Comparison of ENCODE assay signal across 19 cellular contexts in the genomic region with DNA sequence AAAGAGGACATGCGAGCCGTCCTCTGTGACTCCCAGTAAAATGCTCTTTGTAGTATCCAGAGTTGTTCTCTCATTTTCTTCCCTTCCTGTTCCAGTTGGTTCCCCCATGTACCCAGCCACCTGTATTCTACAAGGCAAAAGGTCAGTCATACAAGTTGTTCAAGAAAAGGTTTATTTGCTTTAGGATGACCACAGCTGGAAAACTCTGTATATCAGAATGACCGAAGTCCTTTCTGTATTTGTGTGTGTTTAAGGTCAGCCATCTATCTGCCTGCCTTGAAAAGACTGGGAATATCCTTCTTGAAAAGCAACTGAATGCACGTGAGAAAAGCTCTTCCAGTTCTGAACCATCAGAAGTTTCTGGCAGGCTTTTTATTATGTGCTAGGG. TPM values are rescaled to one million over a fixed set of nuclear protein-coding genes. Genes with fewer than 3 reads are reported as not detected.
DNase-seq lines count a peak whose midpoint lies in the region; ATAC-seq, FAIRE-seq and TF ChIP-seq lines count a peak whose summit lies in the region.
"Had no signal": no experiment of that assay in that cellular context is flagged by ENCODE, and none has a peak within 500 bp of the region (broad histone marks: within the 10 kb centered on the region; RNA-seq: fewer than 3 reads in every experiment).

No MANE protein-coding gene starts in this region.

- DNase-seq in endothelial cell of umbilical vein (ENCODE audit: low read depth, low spot score), result no peak
- DNase-seq in mucosa of descending colon, result no peak
- no peak for DNase-seq in type B pancreatic cell (ENCODE audit: extremely low spot score, unreplicated experiment)
- DNase-seq in NCI-H82 treated with DMSO at 0.1 percent for 48 hours (lab: John Stamatoyannopoulos, UW; ENCODE audit: unreplicated experiment), result no peak
- DNase-seq in activated naive CD4-positive, alpha-beta T cell treated with anti-CD3 and anti-CD28 coated beads, Interleukin-2, amount 50 U/mL, for 16 hours, result no peak
- DNase-seq: ACHN; Calu3; CD4-positive, CD25-positive, alpha-beta regulatory T cell; DMS79; NCI-H1436 treated with DMSO at 0.1 percent for 48 hours; NCI-H2081 treated with DMSO at 0.1 percent for 48 hours; NCI-H526 had no signal

- no peaks in the 10 kb centered on the region for H4K20me1 ChIP-seq in endothelial cell of umbilical vein (replicated peaks; ENCODE audit: control insufficient read depth, extremely low read depth, insufficient read depth, low read length)

- H3K36me3 Mint-ChIP-seq in type B pancreatic cell, result no peaks in the 10 kb centered on the region
- H3K36me3 Mint-ChIP-seq: CD4-positive, CD25-positive, alpha-beta regulatory T cell had no signal

- H3K4me1 ChIP-seq in HUES48 (ENCODE audit: control insufficient read depth, insufficient read depth, low read length), result no peaks in the 10 kb centered on the region
- peaks cover 39% of the 10 kb centered on the region for H3K4me1 ChIP-seq in endothelial cell of umbilical vein (ENCODE audit: control insufficient read depth, extremely low read depth, insufficient read depth, low read length)
- H3K4me1 ChIP-seq in mucosa of descending colon (ENCODE audit: low read depth), result peaks cover 14% of the 10 kb centered on the region
- H3K4me1 ChIP-seq: HAP-1 had no signal

- no peak overlapping the region for H3K9ac ChIP-seq in HUES48 (ENCODE audit: low read depth, low read length)
- no peak overlapping the region for H3K9ac ChIP-seq in endothelial cell of umbilical vein (replicated peaks; ENCODE audit: extremely low read depth, insufficient read depth, low read length)

- TF ChIP-seq CTCF in endothelial cell of umbilical vein (IDR thresholded peaks at IDR 0.05; ENCODE audit: extremely low read depth in 1 of 2, insufficient read depth in 1 of 2, low read depth in 1 of 2, low read length in 2 of 2) (no peak), mucosa of descending colon (IDR thresholded peaks at IDR 0.05) (no peak), type B pancreatic cell (conservative IDR thresholded peaks at IDR 0.05) (no peak)

- H3K27ac Mint-ChIP-seq in type B pancreatic cell, result peak overlapping the region; percentile 60

- intact Hi-C loops in endothelial cell of umbilical vein (cut with micrococcal nuclease), result loop anchor here (1.0 kb wide), 1 partner anchor 15 kb away; no protein-coding TSS in a partner anchor
- intact Hi-C loops in mucosa of descending colon (cut with DNase I, micrococcal nuclease), result loop anchor here in 1 of 2 donors (10.0 kb wide), 2 partner anchors 102 to 172 kb away; no protein-coding TSS in a partner anchor

- H3K79me2 ChIP-seq in endothelial cell of umbilical vein (ENCODE audit: control insufficient read depth, insufficient read depth, low read length), result no peaks in the 10 kb centered on the region

- FAIRE-seq in endothelial cell of umbilical vein (lab: Jason Lieb, UNC), result no peak
- FAIRE-seq: GM12878, K562 had no signal

- H2AFZ ChIP-seq in endothelial cell of umbilical vein (ENCODE audit: low read depth, low read length), result peak overlapping the region; percentile 7

- no peaks in the 10 kb centered on the region for H3K9me1 ChIP-seq in endothelial cell of umbilical vein (replicated peaks; ENCODE audit: control insufficient read depth, extremely low read depth, insufficient read depth, low read length)

- no peaks in the 10 kb centered on the region for H3K27me3 Mint-ChIP-seq in type B pancreatic cell

- no TSS peak for BruUV-seq in endothelial cell of umbilical vein (replicated peaks; lab: Mats Ljungman, UMichigan)

- CTCF ChIA-PET in endothelial cell of umbilical vein (lab: Charles Lee), result interaction anchor here (0.7 to 13.0 kb wide), 7 partner anchors 9 to 175 kb away, joined by 3 to 467 read pairs (median 5); no protein-coding TSS in a partner anchor

- no peak overlapping the region for H3K4me3 Mint-ChIP-seq in type B pancreatic cell
- H3K4me3 Mint-ChIP-seq: CD4-positive, CD25-positive, alpha-beta regulatory T cell had no signal

- no peak for TF ChIP-seq POLR2A in endothelial cell of umbilical vein (IDR thresholded peaks at IDR 0.05; ENCODE audit: low read depth, low read length)

- no peak overlapping the region for H3K4me3 ChIP-seq in HUES48 (ENCODE audit: low read depth, low read length)
- H3K4me3 ChIP-seq in endothelial cell of umbilical vein (replicated peaks in 1 of 3; ENCODE audit: insufficient read depth in 1 of 3, low read depth in 1 of 3, low read length in 3 of 3), result no peak overlapping the region
- no peak overlapping the region for H3K4me3 ChIP-seq in mucosa of descending colon
- H3K4me3 ChIP-seq: GM12878, HAP-1, K562 had no signal

- no peaks in the 10 kb centered on the region for H3K9me3 Mint-ChIP-seq in type B pancreatic cell

- POLR2A ChIA-PET in endothelial cell of umbilical vein (lab: Charles Lee), result interaction anchor here (1.6 kb wide), 1 partner anchor 100 kb away, joined by 5 read pairs; no protein-coding TSS in a partner anchor

- H3K9me3 ChIP-seq in HUES48 (ENCODE audit: control insufficient read depth, insufficient read depth, low read length), result no peaks in the 10 kb centered on the region
- H3K9me3 ChIP-seq in endothelial cell of umbilical vein (replicated peaks; ENCODE audit: control insufficient read depth, insufficient read depth, low read length), result no peaks in the 10 kb centered on the region
- H3K9me3 ChIP-seq in mucosa of descending colon, result no peaks in the 10 kb centered on the region
- H3K9me3 ChIP-seq: HAP-1 had no signal

- H3K36me3 ChIP-seq in HUES48 (ENCODE audit: control insufficient read depth, insufficient read depth, low read length) (no peaks in the 10 kb centered on the region), endothelial cell of umbilical vein (ENCODE audit: control insufficient read depth in 2 of 2, extremely low read depth in 1 of 2, insufficient read depth in 2 of 2, low read length in 2 of 2) (no peaks in the 10 kb centered on the region), mucosa of descending colon (ENCODE audit: low read depth) (no peaks in the 10 kb centered on the region)
- H3K36me3 ChIP-seq: HAP-1 had no signal

- H3K27me3 ChIP-seq in HUES48 (ENCODE audit: control insufficient read depth, insufficient read depth, low read length) (no peaks in the 10 kb centered on the region), endothelial cell of umbilical vein (ENCODE audit: control insufficient read depth in 2 of 2, insufficient read depth in 2 of 2, low read length in 2 of 2) (no peaks in the 10 kb centered on the region)

- peak overlapping the region; percentile 60 for H3K27ac ChIP-seq in HUES48 (ENCODE audit: low read depth, low read length)
- peak overlapping the region; percentile 56 for H3K27ac ChIP-seq in endothelial cell of umbilical vein (ENCODE audit: insufficient read depth, low read depth, low read length)

- peaks cover 13% of the 10 kb centered on the region for H3K4me1 Mint-ChIP-seq in type B pancreatic cell (ENCODE audit: unreplicated experiment)

- peak; percentile 37 for ATAC-seq in mucosa of descending colon
- ATAC-seq in GM18502 (IDR thresholded peaks at IDR 0.05; ENCODE audit: poor library complexity, unreplicated experiment), result no peak
- ATAC-seq: GM12878, K562 had no signal

- dilution Hi-C loops in endothelial cell of umbilical vein (cut with MboI; ENCODE audit: extremely low pct_ligation_motif_present, low sequenced_read_pairs), result no loop called here

- H3K4me2 ChIP-seq in endothelial cell of umbilical vein (ENCODE audit: insufficient read depth, low read length), result no peak overlapping the region

RNA-seq across cellular contexts. Expression of gene CCL16, which starts 8.4 kb away (rescaled TPM):
- total RNA-seq in endothelial cell of umbilical vein (0.51 and 0.55 TPM in 2 replicates), mucosa of descending colon (under 1 TPM in 2 of 3 donors, not detected in 1; 0.20 to 0.44 TPM), type B pancreatic cell (ENCODE audit: low replicate concordance) (not detected in 2 replicates)
- 0.18 TPM in 1 of 2 replicates, not detected in the other for polyA plus RNA-seq in endothelial cell of umbilical vein
- 0.16 TPM in 1 of 2 replicates, not detected in the other for polyA plus RNA-seq in endothelial cell of umbilical vein (2011; cell fraction: cytosol; rRNA removed)
- polyA plus RNA-seq in endothelial cell of umbilical vein (2011; cell fraction: nucleus; rRNA removed), result 0.43 and 0.84 TPM in 2 replicates
- polyA plus RNA-seq in endothelial cell of umbilical vein (2012), result 0.70 and 2.2 TPM in 2 replicates
- polyA minus RNA-seq in endothelial cell of umbilical vein, result not detected in 2 replicates
- polyA minus RNA-seq in endothelial cell of umbilical vein (2011; cell fraction: cytosol; rRNA and poly(A)+ RNA removed), result not detected
- polyA minus RNA-seq in endothelial cell of umbilical vein (2011; cell fraction: nucleus; rRNA and poly(A)+ RNA removed), result 0.58 TPM in 1 of 2 replicates, not detected in the other
- total RNA-seq: Calu3; CD4-positive, CD25-positive, alpha-beta regulatory T cell; G401; GM12878; HT1080; K562 had no signal
- polyA plus RNA-seq: CD4-positive, CD25-positive, alpha-beta regulatory T cell; GM12878; K562 had no signal

RNA-seq across cellular contexts. Expression of gene CCL14, which starts 13.6 kb away (rescaled TPM):
- total RNA-seq in endothelial cell of umbilical vein, result 9.5 and 21.3 TPM in 2 replicates
- 25.8 and 29.8 TPM in 2 replicates for polyA plus RNA-seq in endothelial cell of umbilical vein
- 25.5 and 26.7 TPM in 2 replicates for polyA plus RNA-seq in endothelial cell of umbilical vein (2011; cell fraction: cytosol; rRNA removed)
- polyA plus RNA-seq in endothelial cell of umbilical vein (2011; cell fraction: nucleus; rRNA removed), result 5.4 and 9.4 TPM in 2 replicates
- polyA plus RNA-seq in endothelial cell of umbilical vein (2012), result 186 and 728 TPM in 2 replicates
- 15.9 and 20.1 TPM in 2 replicates for polyA minus RNA-seq in endothelial cell of umbilical vein
- polyA minus RNA-seq in endothelial cell of umbilical vein (2011; cell fraction: cytosol; rRNA and poly(A)+ RNA removed), result not detected
- polyA minus RNA-seq in endothelial cell of umbilical vein (2011; cell fraction: nucleus; rRNA and poly(A)+ RNA removed), result 2.5 and 4.2 TPM in 2 replicates
- 1 to 10 TPM; 4.0 to 7.2 (median 6.2) TPM for total RNA-seq in mucosa of descending colon
- not detected in 2 replicates for total RNA-seq in type B pancreatic cell (ENCODE audit: low replicate concordance)
- total RNA-seq: Calu3; CD4-positive, CD25-positive, alpha-beta regulatory T cell; G401; GM12878; HT1080; K562 had no signal
- polyA plus RNA-seq: CD4-positive, CD25-positive, alpha-beta regulatory T cell; GM12878; K562 had no signal

RNA-seq across cellular contexts. Expression of gene CCL15, which starts 28.4 kb away (rescaled TPM):
- total RNA-seq in endothelial cell of umbilical vein, result not detected in 2 replicates
- polyA plus RNA-seq in endothelial cell of umbilical vein, result not detected in 2 replicates
- not detected in 2 replicates for polyA plus RNA-seq in endothelial cell of umbilical vein (2011; cell fraction: cytosol; rRNA removed)
- not detected in 2 replicates for polyA plus RNA-seq in endothelial cell of umbilical vein (2011; cell fraction: nucleus; rRNA removed)
- not detected in 2 replicates for polyA plus RNA-seq in endothelial cell of umbilical vein (2012)
- polyA minus RNA-seq in endothelial cell of umbilical vein, result not detected in 2 replicates
- not detected for polyA minus RNA-seq in endothelial cell of umbilical vein (2011; cell fraction: cytosol; rRNA and poly(A)+ RNA removed)
- polyA minus RNA-seq in endothelial cell of umbilical vein (2011; cell fraction: nucleus; rRNA and poly(A)+ RNA removed), result not detected in 2 replicates
- total RNA-seq in mucosa of descending colon, result 10 to 100 TPM; 19.8 to 79.4 (median 59.7) TPM
- 2.0 and 5.0 TPM in 2 replicates for total RNA-seq in type B pancreatic cell (ENCODE audit: low replicate concordance)
- total RNA-seq: Calu3; CD4-positive, CD25-positive, alpha-beta regulatory T cell; G401; GM12878; HT1080; K562 had no signal
- polyA plus RNA-seq: CD4-positive, CD25-positive, alpha-beta regulatory T cell; K562 had no signal

RNA-seq across cellular contexts. Expression of gene LYZL6, which starts 29.4 kb away (rescaled TPM):
- not detected in 2 replicates for total RNA-seq in endothelial cell of umbilical vein
- polyA plus RNA-seq in endothelial cell of umbilical vein, result not detected in 2 replicates
- polyA plus RNA-seq in endothelial cell of umbilical vein (2011; cell fraction: cytosol; rRNA removed), result not detected in 2 replicates
- polyA plus RNA-seq in endothelial cell of umbilical vein (2011; cell fraction: nucleus; rRNA removed), result not detected in 2 replicates
- polyA plus RNA-seq in endothelial cell of umbilical vein (2012), result not detected in 2 replicates
- polyA minus RNA-seq in endothelial cell of umbilical vein, result not detected in 2 replicates
- not detected for polyA minus RNA-seq in endothelial cell of umbilical vein (2011; cell fraction: cytosol; rRNA and poly(A)+ RNA removed)
- not detected in 2 replicates for polyA minus RNA-seq in endothelial cell of umbilical vein (2011; cell fraction: nucleus; rRNA and poly(A)+ RNA removed)
- total RNA-seq in mucosa of descending colon, result not detected
- not detected in 2 replicates for total RNA-seq in type B pancreatic cell (ENCODE audit: low replicate concordance)
- total RNA-seq: Calu3; CD4-positive, CD25-positive, alpha-beta regulatory T cell; G401; GM12878; HT1080; K562 had no signal
- polyA plus RNA-seq: CD4-positive, CD25-positive, alpha-beta regulatory T cell; GM12878; K562 had no signal

RNA-seq across cellular contexts. Expression of gene RDM1, which starts 42.4 kb away (rescaled TPM):
- total RNA-seq in endothelial cell of umbilical vein (0.46 TPM in 1 of 2 replicates, not detected in the other), mucosa of descending colon (1 to 10 TPM in 2 of 3 donors, not detected in 1; 1.3 to 3.1 TPM), type B pancreatic cell (ENCODE audit: low replicate concordance) (3.9 and 4.4 TPM in 2 replicates)
- 0.12 and 0.21 TPM in 2 replicates for polyA plus RNA-seq in endothelial cell of umbilical vein
- polyA plus RNA-seq in endothelial cell of umbilical vein (2011; cell fraction: cytosol; rRNA removed), result 0.08 and 0.31 TPM in 2 replicates
- polyA plus RNA-seq in endothelial cell of umbilical vein (2011; cell fraction: nucleus; rRNA removed), result 0.09 and 0.55 TPM in 2 replicates
- not detected in 2 replicates for polyA plus RNA-seq in endothelial cell of umbilical vein (2012)
- polyA minus RNA-seq in endothelial cell of umbilical vein, result 0.45 TPM in 1 of 2 replicates, not detected in the other
- 1.3 TPM for polyA minus RNA-seq in endothelial cell of umbilical vein (2011; cell fraction: cytosol; rRNA and poly(A)+ RNA removed)
- polyA minus RNA-seq in endothelial cell of umbilical vein (2011; cell fraction: nucleus; rRNA and poly(A)+ RNA removed), result not detected in 2 replicates
- total RNA-seq: CD4-positive, CD25-positive, alpha-beta regulatory T cell had no signal
